23 cellular contexts compared by ENCODE assay signal in the genomic region with DNA sequence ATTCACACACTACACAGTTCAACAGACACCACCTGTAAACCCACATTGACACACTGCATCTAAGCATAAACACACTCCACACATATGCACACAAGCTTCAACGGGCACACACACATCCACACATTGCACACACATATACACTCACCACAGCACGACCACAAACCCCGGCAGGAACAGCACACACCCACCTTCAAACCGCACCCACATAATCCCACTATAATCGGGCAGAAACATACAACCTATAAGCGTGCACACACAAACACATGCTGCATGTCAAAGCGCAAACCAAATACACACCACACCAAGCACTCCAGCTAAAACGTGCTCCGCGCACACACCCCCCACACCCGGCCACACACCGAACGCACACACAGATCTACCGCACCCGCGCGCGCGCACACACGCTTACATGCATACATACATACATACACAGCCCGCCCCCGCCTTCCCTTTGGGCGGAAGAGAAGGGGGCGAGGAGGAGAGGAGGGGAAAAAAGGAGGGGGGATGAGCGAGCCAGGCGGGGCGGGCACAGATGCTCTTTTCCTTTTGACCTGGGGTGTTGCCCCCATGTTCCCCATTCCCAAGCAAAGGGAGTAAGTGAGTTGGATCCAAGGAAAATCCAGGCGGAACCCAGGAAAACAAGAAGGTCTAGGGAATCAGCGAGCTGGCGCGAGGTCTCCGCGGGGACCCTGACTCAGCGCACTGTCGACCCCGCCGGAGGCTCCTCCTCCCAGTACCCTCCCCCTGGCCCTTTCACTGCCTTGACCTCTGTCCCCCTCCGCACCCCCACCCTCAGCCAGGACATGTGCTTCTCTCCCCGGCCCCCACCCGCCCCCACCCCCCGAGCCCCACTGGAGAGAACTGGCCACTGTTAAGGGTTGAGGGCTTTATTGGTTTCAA. TPM values are rescaled to one million over a fixed set of nuclear protein-coding genes. Genes with fewer than 3 reads are reported as not detected.
DNase-seq lines count a peak whose midpoint lies in the region; ATAC-seq and TF ChIP-seq lines count a peak whose summit lies in the region.
"Had no signal": no experiment of that assay in that cellular context is flagged by ENCODE, and none has a peak within 500 bp of the region (broad histone marks: within the 10 kb centered on the region; RNA-seq: fewer than 3 reads in every experiment).

No MANE protein-coding gene starts in this region.

- H3K18ac ChIP-seq in IMR-90 (ENCODE audit: low read depth, low read length), result no peak overlapping the region

- no peak overlapping the region for H3K23ac ChIP-seq in IMR-90 (ENCODE audit: low read depth, low read length)

- CTCF ChIA-PET in SK-N-SH (lab: Yijun Ruan, JAX), result interaction anchor here (0.6 to 1.8 kb wide), 26 partner anchors 8 to 609 kb away, joined by 3 to 17 read pairs (median 4); a partner anchor contains a TSS
- CTCF ChIA-PET in IMR-90 (lab: Yijun Ruan, JAX), result interaction anchor here (1.2 kb wide), 1 partner anchor 7 kb away, joined by 3 read pairs; no protein-coding TSS in a partner anchor

- H2AK5ac ChIP-seq in IMR-90 (ENCODE audit: low read depth, low read length), result no peak overlapping the region

- ATAC-seq in SK-N-SH treated with all-trans-retinoic acid at 6 μM for 48 hours (no peak), IMR-90 (ENCODE audit: low read depth) (no peak)
- ATAC-seq: CD8-positive, alpha-beta T cell; stimulated activated effector memory CD8-positive, alpha-beta T cell treated with anti-CD3 and anti-CD28 coated beads, Interleukin-12 subunit alpha, Interleukin-12 subunit beta, amount 100 ng/mL, for 72 hours had no signal

- H2AK9ac ChIP-seq in IMR-90 (replicated peaks; ENCODE audit: low read depth, low read length, poor library complexity), result no peak overlapping the region

- no peaks in the 10 kb centered on the region for H3K9me1 ChIP-seq in IMR-90 (ENCODE audit: insufficient read depth, low read length)

- dilution Hi-C loops in IMR-90 (cut with HindIII; ENCODE audit: low sequenced_read_pairs, unreplicated experiment), result no loop called here

- peaks cover 12% of the 10 kb centered on the region; the same call in 1 of the 2 replicates for H3K27me3 ChIP-seq in SK-N-SH (ENCODE audit: insufficient read depth)
- H3K27me3 ChIP-seq in IMR-90 (ENCODE audit: control insufficient read depth, insufficient read depth, low read length), result peaks cover 12% of the 10 kb centered on the region; the same call in 1 of the 2 replicates
- peaks cover 20% of the 10 kb centered on the region; the same call in 1 of the 2 replicates for H3K27me3 ChIP-seq in iPS DF 6.9 (ENCODE audit: control insufficient read depth, insufficient read depth, low read length)

- WGBS in SK-N-SH (ENCODE audit: low lambda C conversion rate), result 18% methylated on average over 27 of the region's 41 CpGs
- 22% methylated on average over 5 of the region's 41 CpGs; no CpG with 5 or more reads in 1 of the 2 experiments for WGBS in IMR-90 (ENCODE audit: extremely low coverage in 2 of 2, insufficient read length in 1 of 2), 2 experiments
- no CpG with 5 or more reads among the region's 41 CpGs for WGBS in iPS DF 6.9 (ENCODE audit: insufficient coverage, insufficient read length)

- TF ChIP-seq EP300 in SK-N-SH (IDR thresholded peaks at IDR 0.05; ENCODE audit: borderline replicate concordance in 1 of 2, low read depth in 1 of 2, low read length in 1 of 2), result no peak

- in situ Hi-C loops in IMR-90 (cut with MboI; ENCODE audit: low sequenced_read_pairs), result no loop called here

- H2BK120ac ChIP-seq in IMR-90 (ENCODE audit: low read depth, low read length), result no peak overlapping the region

- no peak overlapping the region for H3K14ac ChIP-seq in IMR-90 (replicated peaks; ENCODE audit: low read depth, low read length)

- H2AFZ ChIP-seq in SK-N-SH (ENCODE audit: low read depth) (no peak overlapping the region), IMR-90 (replicated peaks; ENCODE audit: low read length, poor library complexity) (peak overlapping the region; percentile 38)
- H2AFZ ChIP-seq: PC-9 had no signal

- no peak overlapping the region for H3K56ac ChIP-seq in IMR-90 (ENCODE audit: extremely low read depth, insufficient read depth, low read length)

- H3K4me2 ChIP-seq in SK-N-SH (no peak overlapping the region), IMR-90 (ENCODE audit: low read depth, low read length) (no peak overlapping the region)
- H3K4me2 ChIP-seq: KMS-11, PC-9 had no signal

- H3K36me3 ChIP-seq in SK-N-SH (replicated peaks in 1 of 2; ENCODE audit: control insufficient read depth in 1 of 2, insufficient read depth in 2 of 2, low read length in 1 of 2) (no peaks in the 10 kb centered on the region), IMR-90 (ENCODE audit: control insufficient read depth, insufficient read depth, low read length) (no peaks in the 10 kb centered on the region), iPS DF 6.9 (ENCODE audit: control insufficient read depth, insufficient read depth, low read length) (no peaks in the 10 kb centered on the region)
- H3K36me3 ChIP-seq: esophagus squamous epithelium, neutrophil had no signal

- H4K8ac ChIP-seq in IMR-90 (ENCODE audit: low read depth in 2 of 2, low read length in 2 of 2), result no peak overlapping the region

- POLR2A ChIA-PET in SK-N-SH (lab: Yijun Ruan, JAX) (interaction anchor here (1.0 kb wide), 1 partner anchor 559 kb away, joined by 3 read pairs; no protein-coding TSS in a partner anchor), IMR-90 (lab: Charles Lee; ENCODE audit: unreplicated experiment) (no interaction called here)

- H4K5ac ChIP-seq in IMR-90 (ENCODE audit: low read depth, low read length), result no peak overlapping the region

- no peak overlapping the region for H3K4ac ChIP-seq in IMR-90 (ENCODE audit: low read depth, low read length)

- H3K4me1 ChIP-seq in SK-N-SH (ENCODE audit: control insufficient read depth in 1 of 2, insufficient read depth in 2 of 2, low read depth in 1 of 2, low read length in 1 of 2), result no peaks in the 10 kb centered on the region; a peak in 1 of 4 replicates
- H3K4me1 ChIP-seq in IMR-90 (ENCODE audit: control insufficient read depth, insufficient read depth, low read length), result no peaks in the 10 kb centered on the region
- H3K4me1 ChIP-seq in iPS DF 6.9 (ENCODE audit: control insufficient read depth, insufficient read depth, low read length), result peaks cover 1% of the 10 kb centered on the region; the same call in 1 of the 2 replicates
- H3K4me1 ChIP-seq: esophagus squamous epithelium had no signal

- no peak overlapping the region for H2BK5ac ChIP-seq in IMR-90 (ENCODE audit: low read depth, low read length, poor library complexity, severe bottlenecking)

- no peaks in the 10 kb centered on the region for H3K79me2 ChIP-seq in SK-N-SH (ENCODE audit: insufficient read depth)

- H3K27ac ChIP-seq in SK-N-SH (ENCODE audit: low read depth in 2 of 2, low read length in 1 of 2) (no peak overlapping the region; a peak in 1 of 4 replicates), IMR-90 (ENCODE audit: insufficient read depth, low read length) (no peak overlapping the region), iPS DF 6.9 (ENCODE audit: low read length) (no peak overlapping the region)
- H3K27ac ChIP-seq: esophagus squamous epithelium, KMS-11, neutrophil, PC-9 had no signal

- H3K9ac ChIP-seq in SK-N-SH (no peak overlapping the region), IMR-90 (ENCODE audit: low read depth, low read length) (no peak overlapping the region)
- H3K9ac ChIP-seq: KMS-11 had no signal

- H3K9me3 ChIP-seq in SK-N-SH, result no peaks in the 10 kb centered on the region
- H3K9me3 ChIP-seq in IMR-90 (ENCODE audit: control insufficient read depth, insufficient read depth, low read length), result peaks cover 1% of the 10 kb centered on the region; the same call in 1 of the 2 replicates
- H3K9me3 ChIP-seq in iPS DF 6.9 (ENCODE audit: control insufficient read depth, insufficient read depth, low read length), result no peaks in the 10 kb centered on the region
- H3K9me3 ChIP-seq: esophagus squamous epithelium, neutrophil had no signal

- H3K79me1 ChIP-seq in IMR-90 (ENCODE audit: low read depth in 1 of 2, low read length in 2 of 2), result no peaks in the 10 kb centered on the region

- intact Hi-C loops in IMR-90 (cut with micrococcal nuclease), result no loop called here

- H3K4me3 ChIP-seq in SK-N-SH (ENCODE audit: low read depth in 2 of 2, low read length in 1 of 2) (peak overlapping the region in 1 of 2 experiments; percentile 10; a peak in 1 of 4 replicates), IMR-90 (ENCODE audit: insufficient read depth, low read depth, low read length) (no peak overlapping the region), iPS DF 6.9 (ENCODE audit: low read length) (peak overlapping the region; percentile 33; the same call in 1 of the 2 replicates)
- H3K4me3 ChIP-seq: esophagus squamous epithelium, PC-9 had no signal

- DNase-seq in SK-N-SH, result peak; percentile 51
- no peak for DNase-seq in IMR-90
- DNase-seq in iPS DF 6.9 (ENCODE audit: low read depth, low spot score), result no peak
- DNase-seq in retina, result peak; percentile 38
- no peak for DNase-seq in NCI-H1694 (lab: John Stamatoyannopoulos, UW)
- no peak for DNase-seq in HPDE6-E6E7 (ENCODE audit: extremely low spot score)
- no peak for DNase-seq in HuH-7.5 (ENCODE audit: low spot score)
- DNase-seq: activated effector memory CD4-positive, alpha-beta T cell treated with anti-CD3 and anti-CD28 coated beads, Interleukin-2, amount 50 U/mL, for 16 hours; amniotic stem cell; CD8-positive, alpha-beta T cell; DND-41; effector CD4-positive, alpha-beta T cell; esophagus squamous epithelium; kidney glomerular epithelial cell; NCI-H2029; NCI-H526 treated with DMSO at 0.1 percent for 48 hours; PC-9; T1000 had no signal

- TF ChIP-seq POLR2A in IMR-90 (IDR thresholded peaks at IDR 0.05; ENCODE audit: low read depth, low read length), result no peak

- H4K91ac ChIP-seq in IMR-90 (ENCODE audit: insufficient read depth, low read depth, low read length), result no peak overlapping the region

- H4K20me1 ChIP-seq in SK-N-SH (ENCODE audit: insufficient read depth) (no peaks in the 10 kb centered on the region), IMR-90 (ENCODE audit: insufficient read depth, low read length) (no peaks in the 10 kb centered on the region)

- no peaks in the 10 kb centered on the region for H3K9me2 ChIP-seq in SK-N-SH

- TF ChIP-seq CTCF in SK-N-SH (IDR thresholded peaks at IDR 0.05), result no peak
- TF ChIP-seq CTCF in IMR-90 (conservative IDR thresholded peaks at IDR 0.05; ENCODE audit: low read depth, low read length), result no peak

- no peak for TF ChIP-seq RAD21 in SK-N-SH (IDR thresholded peaks at IDR 0.05; ENCODE audit: low read length)
- TF ChIP-seq RAD21 in IMR-90 (IDR thresholded peaks at IDR 0.05; ENCODE audit: low read length), result no peak

- no peaks in the 10 kb centered on the region for H3F3A ChIP-seq in SK-N-SH (replicated peaks; ENCODE audit: insufficient read depth)

- H2BK20ac ChIP-seq in IMR-90 (ENCODE audit: low read depth, low read length), result no peak overlapping the region

- no peak overlapping the region for H2BK15ac ChIP-seq in IMR-90 (ENCODE audit: low read depth, low read length)

- no TSS peak for BruUV-seq in IMR-90 (replicated peaks; lab: Mats Ljungman, UMichigan)

RNA-seq across cellular contexts. Expression of a gene that starts 9.9 kb away (rescaled TPM):
- polyA plus RNA-seq in SK-N-SH (2012; rRNA removed) (0.23 and 0.86 TPM in 2 replicates), IMR-90 (2012; rRNA removed) (not detected in 2 replicates)
- 0.50 and 0.81 TPM in 2 replicates for polyA plus RNA-seq in SK-N-SH (2012; cell fraction: cytosol; rRNA removed)
- polyA plus RNA-seq in SK-N-SH (2012; cell fraction: nucleus; rRNA removed), result 0.37 and 0.50 TPM in 2 replicates
- not detected in 2 replicates for total RNA-seq in IMR-90 (2012; rRNA removed)
- not detected in 2 replicates for polyA plus RNA-seq in IMR-90 (2012; cell fraction: cytosol; rRNA removed)
- not detected in 2 replicates for polyA plus RNA-seq in IMR-90 (2012; cell fraction: nucleus; rRNA removed; ENCODE audit: low replicate concordance)
- total RNA-seq: CD8-positive, alpha-beta T cell; esophagus squamous epithelium; PC-9; SK-MEL-5 had no signal

Comparison
In these comparisons a context has a peak if more than half of its experiments do, and no peak if none do; other contexts are left out.
1. DNase-seq: peak in SK-N-SH (single experiment) and retina (single experiment); none in IMR-90 (single experiment), iPS DF 6.9 (single experiment), NCI-H1694 (single experiment), HPDE6-E6E7 (single experiment) and HuH-7.5 (single experiment).